In genomic region chr1:12148160-12148957, GRCh38 we compare ENCODE assay signal across 11 cellular contexts. TPM values are rescaled to one million over a fixed set of nuclear protein-coding genes. Genes with fewer than 3 reads are reported as not detected.
A peak's percentile ranks its signal among the peaks of the same experiment; 100 is the strongest.
DNase-seq lines count a peak whose midpoint lies in the region; ATAC-seq and TF ChIP-seq lines count a peak whose summit lies in the region.
"Had no signal": no experiment of that assay in that cellular context is flagged by ENCODE, and none has a peak within 500 bp of the region (broad histone marks: within the 10 kb centered on the region; RNA-seq: fewer than 3 reads in every experiment).

No MANE protein-coding gene starts in this region.

- peaks cover 89% of the 10 kb centered on the region for H3K4me1 Mint-ChIP-seq in CD4-positive, alpha-beta T cell (ENCODE audit: low read depth)

- WGBS in adrenal gland, 4 donors = 62 to 74% (median 63%) methylated on average over 8 of the region's 8 CpGs

- CTCF ChIA-PET in CD4-positive, alpha-beta T cell (lab: Charles Lee) = interaction anchor here (0.6 to 6.4 kb wide), 3 partner anchors 10 to 239 kb away, joined by 3 to 37 read pairs (median 3); no protein-coding TSS in a partner anchor

- no peaks in the 10 kb centered on the region for H3K9me3 ChIP-seq in CD4-positive, alpha-beta T cell (ENCODE audit: control insufficient read depth, low read length)
- H3K9me3 ChIP-seq in adrenal gland (replicated peaks in 1 of 3) (no peaks in the 10 kb centered on the region), mucosa of rectum (ENCODE audit: control insufficient read depth in 2 of 2, low read length in 2 of 2) (no peaks in the 10 kb centered on the region)

- no peak for DNase-seq in CD4-positive, alpha-beta T cell
- DNase-seq in LHCN-M2 (ENCODE audit: low read depth) = peak; percentile 37
- DNase-seq in adrenal gland = peak in 3 of 7 donors; percentile 49 to 56 (median 51)
- no peak for DNase-seq in occipital lobe (lab: John Stamatoyannopoulos, UW)
- no peak for DNase-seq in HUDEP-2 (lab: John Stamatoyannopoulos, UW; ENCODE audit: unreplicated experiment in 76 of 76)
- no peak for DNase-seq in stimulated activated naive CD4-positive, alpha-beta T cell (lab: John Stamatoyannopoulos, UW)
- DNase-seq: DMS153, MG63, SIG-M5 had no signal

- no peaks in the 10 kb centered on the region for H3K9me3 Mint-ChIP-seq in CD4-positive, alpha-beta T cell

- H3K27ac Mint-ChIP-seq in CD4-positive, alpha-beta T cell = peak overlapping the region; percentile 96

- intact Hi-C loops in CD4-positive, alpha-beta T cell (cut with DNase I, micrococcal nuclease) = loop anchor here in 1 of 2 experiments (10.0 kb wide), 1 partner anchor 306 kb away; no protein-coding TSS in a partner anchor
- intact Hi-C loops in adrenal gland (cut with DNase I) = no loop called here

- H3K36me3 ChIP-seq in adrenal gland (replicated peaks in 1 of 2) = no peaks in the 10 kb centered on the region
- no peaks in the 10 kb centered on the region for H3K36me3 ChIP-seq in mucosa of rectum (ENCODE audit: control insufficient read depth in 2 of 2, insufficient read depth in 2 of 2, low read length in 2 of 2)
- H3K36me3 ChIP-seq: MG63 had no signal

- peak overlapping the region; percentile 38 to 53 for H3K9ac ChIP-seq in mucosa of rectum (ENCODE audit: low read depth in 1 of 2, low read length in 2 of 2)

- no peak overlapping the region for H3K4me3 ChIP-seq in adrenal gland
- peak overlapping the region in 1 of 2 donors; percentile 24 for H3K4me3 ChIP-seq in mucosa of rectum (ENCODE audit: low read length in 2 of 2)
- H3K4me3 ChIP-seq: MG63 had no signal

- no peak for TF ChIP-seq POLR2A in adrenal gland (IDR thresholded peaks at IDR 0.05)

- H3K36me3 Mint-ChIP-seq in CD4-positive, alpha-beta T cell (ENCODE audit: low read depth) = no peaks in the 10 kb centered on the region

- ATAC-seq in CD4-positive, alpha-beta T cell (ENCODE audit: poor library complexity) = no peak
- ATAC-seq in HG03520 (IDR thresholded peaks at IDR 0.05; ENCODE audit: unreplicated experiment) = no peak

- no peaks in the 10 kb centered on the region for H3K27me3 Mint-ChIP-seq in CD4-positive, alpha-beta T cell

- H3K27ac ChIP-seq in CD4-positive, alpha-beta T cell (ENCODE audit: low read depth, low read length) = peak overlapping the region; percentile 58
- H3K27ac ChIP-seq in adrenal gland (peak overlapping the region in 3 of 5 donors; percentile 9 to 57 (median 33)), mucosa of rectum (ENCODE audit: low read depth in 2 of 2, low read length in 2 of 2) (peak overlapping the region; percentile 87 to 89)

- POLR2A ChIA-PET in CD4-positive, alpha-beta T cell (lab: Charles Lee) = interaction anchor here (0.8 to 3.8 kb wide), 12 partner anchors 9 to 239 kb away, joined by 3 to 62 read pairs (median 11); partner anchors contain the start of gene TNFRSF1B

- peak overlapping the region; percentile 39 for H3K4me3 Mint-ChIP-seq in CD4-positive, alpha-beta T cell

- H3K27me3 ChIP-seq in CD4-positive, alpha-beta T cell (ENCODE audit: control insufficient read depth, insufficient read depth, low read length) = no peaks in the 10 kb centered on the region
- H3K27me3 ChIP-seq in adrenal gland = no peaks in the 10 kb centered on the region
- H3K27me3 ChIP-seq in mucosa of rectum (ENCODE audit: control insufficient read depth in 2 of 2, insufficient read depth in 2 of 2, low read length in 2 of 2) = no peaks in the 10 kb centered on the region
- H3K27me3 ChIP-seq: MG63 had no signal

- peaks cover under 1 to 28% of the 10 kb centered on the region in 2 donors for H3K4me1 ChIP-seq in adrenal gland (replicated peaks in 1 of 2)
- H3K4me1 ChIP-seq in mucosa of rectum (ENCODE audit: control insufficient read depth in 2 of 2, insufficient read depth in 2 of 2, low read length in 2 of 2) = peaks cover 59 to 79% of the 10 kb centered on the region in 2 donors

- TF ChIP-seq CTCF in CD4-positive, alpha-beta T cell (IDR thresholded peaks at IDR 0.05) = no peak
- TF ChIP-seq CTCF in adrenal gland (IDR thresholded peaks at IDR 0.05) = no peak

RNA-seq across cellular contexts. Expression of gene TNFRSF1B, which starts 18.4 kb away (rescaled TPM):
- total RNA-seq in CD4-positive, alpha-beta T cell = 10 to 100 TPM; 61.9 to 62.6 TPM
- total RNA-seq in LHCN-M2 (2014; rRNA removed) (1.3 and 1.9 TPM in 2 replicates), adrenal gland (10 to 100 TPM; 14.6 to 58.3 (median 36.8) TPM), occipital lobe (3.1 TPM)
- 1.5 TPM for polyA plus RNA-seq in LHCN-M2 (2012)
- 10 to 100 TPM in 2 of 3 donors, 1 to 10 TPM in 1; 7.7 to 11.7 (median 10.7) TPM for polyA plus RNA-seq in adrenal gland

Comparison
In these comparisons a context has a peak if more than half of its experiments do, and no peak if none do; other contexts are left out.
1. H3K27ac ChIP-seq: peak in every context shown above with its lines; median percentile 88 in mucosa of rectum; 58 in CD4-positive, alpha-beta T cell; 33 in adrenal gland.